Comparison of ENCODE assay signal across 1 cellular context in genomic region chr7:151005566-151005965, GRCh38.
TF ChIP-seq lines count a peak whose summit lies in the region.

No MANE protein-coding gene starts in this region.

TF ChIP-seq in HepG2, 621 proteins besides CTCF, POLR2A, EP300 and RAD21 (continued from another document):
- TF ChIP-seq ZNF574 (CRISPR knock-in tag; IDR thresholded peaks at IDR 0.05) (peak; percentile 49; the same call in 1 of the 2 replicates), ZNF784 (CRISPR knock-in tag; IDR thresholded peaks at IDR 0.05; ENCODE audit: borderline replicate concordance) (no peak), ZNF549 (CRISPR knock-in tag; IDR thresholded peaks at IDR 0.05) (no peak), NR2F1 (CRISPR knock-in tag; IDR thresholded peaks at IDR 0.05) (peak in 1 of 2 experiments; percentile 19; a peak in 1 of 4 replicates), HNF1A (IDR thresholded peaks at IDR 0.05; ENCODE audit: low read depth) (peak; percentile 56), HNF1A (CRISPR knock-in tag; IDR thresholded peaks at IDR 0.05; ENCODE audit: borderline replicate concordance) (peak; percentile 78; the same call in 1 of the 2 replicates), PATZ1 (CRISPR knock-in tag; IDR thresholded peaks at IDR 0.05) (no peak), ZSCAN22 (CRISPR knock-in tag; IDR thresholded peaks at IDR 0.05) (no peak), GPN1 (CRISPR knock-in tag; IDR thresholded peaks at IDR 0.05; ENCODE audit: borderline replicate concordance) (no peak), CENPBD1 (CRISPR knock-in tag; IDR thresholded peaks at IDR 0.05; ENCODE audit: borderline replicate concordance, low read depth) (no peak), SOX6 (IDR thresholded peaks at IDR 0.05) (no peak), SOX6 (CRISPR knock-in tag; IDR thresholded peaks at IDR 0.05) (peak; percentile 52), LBX2 (CRISPR knock-in tag; IDR thresholded peaks at IDR 0.05; ENCODE audit: borderline replicate concordance) (no peak), PRDM10 (CRISPR knock-in tag; IDR thresholded peaks at IDR 0.05; ENCODE audit: low read depth) (no peak), RXRA (CRISPR knock-in tag; IDR thresholded peaks at IDR 0.05) (peak; percentile 45; the same call in 1 of the 2 replicates), MIXL1 (CRISPR knock-in tag; IDR thresholded peaks at IDR 0.05) (0 out of 2 replicates have a peak, but pooled peaks have one; percentile 36), PBX3 (CRISPR knock-in tag; IDR thresholded peaks at IDR 0.05; ENCODE audit: borderline replicate concordance) (no peak), PHF21A (CRISPR knock-in tag; IDR thresholded peaks at IDR 0.05) (peak; percentile 63; the same call in 1 of the 2 replicates), ZNF232 (CRISPR knock-in tag; IDR thresholded peaks at IDR 0.05; ENCODE audit: borderline replicate concordance) (no peak), RARA (CRISPR knock-in tag; IDR thresholded peaks at IDR 0.05) (peak; percentile 79), SETDB1 (CRISPR knock-in tag; IDR thresholded peaks at IDR 0.05; ENCODE audit: borderline replicate concordance) (no peak), GABPA (IDR thresholded peaks at IDR 0.05; ENCODE audit: low read depth, low read length) (no peak), GABPA (CRISPR knock-in tag; IDR thresholded peaks at IDR 0.05; ENCODE audit: low read depth) (no peak), ZMYM4 (CRISPR knock-in tag; IDR thresholded peaks at IDR 0.05) (peak; percentile 43; the same call in 1 of the 2 replicates), ZNF121 (CRISPR knock-in tag; IDR thresholded peaks at IDR 0.05) (peak; percentile 98), HMG20B (CRISPR knock-in tag; conservative IDR thresholded peaks at IDR 0.05) (no peak), HMG20A (CRISPR knock-in tag; IDR thresholded peaks at IDR 0.05; ENCODE audit: borderline replicate concordance) (peak; percentile 20; the same call in 1 of the 2 replicates), CBX2 (IDR thresholded peaks at IDR 0.05; ENCODE audit: low read depth, low read length) (no peak), CBX2 (CRISPR knock-in tag; IDR thresholded peaks at IDR 0.05; ENCODE audit: low read depth) (no peak), ETS1 (CRISPR knock-in tag; IDR thresholded peaks at IDR 0.05) (no peak), JARID2 (CRISPR knock-in tag; IDR thresholded peaks at IDR 0.05; ENCODE audit: insufficient replicate concordance) (no peak), ZMYM3 (CRISPR knock-in tag; IDR thresholded peaks at IDR 0.05) (peak; percentile 94), ZNF337 (CRISPR knock-in tag; IDR thresholded peaks at IDR 0.05; ENCODE audit: borderline replicate concordance, low read depth) (no peak), ZEB1 (IDR thresholded peaks at IDR 0.05; ENCODE audit: insufficient replicate concordance, low read depth) (no peak), TFDP2 (CRISPR knock-in tag; IDR thresholded peaks at IDR 0.05) (no peak), DR1 (CRISPR knock-in tag; IDR thresholded peaks at IDR 0.05) (no peak), ATF6 (CRISPR knock-in tag; conservative IDR thresholded peaks at IDR 0.05) (no peak), ETV5 (CRISPR knock-in tag; IDR thresholded peaks at IDR 0.05; ENCODE audit: borderline replicate concordance) (peak; percentile 16; the same call in 1 of the 2 replicates), FOXK1 (CRISPR knock-in tag; IDR thresholded peaks at IDR 0.05; ENCODE audit: borderline replicate concordance, low read depth) (peak; percentile 42; the same call in 1 of the 2 replicates)
